8 cellular contexts compared by ENCODE assay signal in genomic region chr12:19967486-19967885, GRCh38.
A peak's percentile ranks its signal among the peaks of the same experiment; 100 is the strongest.
DNase-seq lines count a peak whose midpoint lies in the region; ATAC-seq, FAIRE-seq and TF ChIP-seq lines count a peak whose summit lies in the region.

No MANE protein-coding gene starts in this region.

- peaks cover 25% of the 10 kb centered on the region for H3K4me1 Mint-ChIP-seq in Caco-2 (ENCODE audit: low read depth, unreplicated experiment)

- peaks cover 33% of the 10 kb centered on the region for H3K4me1 ChIP-seq in OCI-LY3 (ENCODE audit: low read length)
- peaks cover 5% of the 10 kb centered on the region for H3K4me1 ChIP-seq in rectal smooth muscle tissue (ENCODE audit: control insufficient read depth, insufficient read depth, low read length)
- peaks cover 13% of the 10 kb centered on the region for H3K4me1 ChIP-seq in Caco-2
- H3K4me1 ChIP-seq in HepG2 (ENCODE audit: insufficient read depth, low read length), result no peaks in the 10 kb centered on the region

- no peaks in the 10 kb centered on the region for H4K20me1 ChIP-seq in OCI-LY3 (ENCODE audit: insufficient read depth, low read length)
- no peaks in the 10 kb centered on the region for H4K20me1 ChIP-seq in HepG2 (ENCODE audit: insufficient read depth, low read length)

- H3K9ac ChIP-seq in OCI-LY3 (ENCODE audit: low read length) (no peak overlapping the region), rectal smooth muscle tissue (ENCODE audit: low read length) (no peak overlapping the region), HepG2 (ENCODE audit: insufficient read depth, low read depth, low read length) (no peak overlapping the region)

- H3K27me3 Mint-ChIP-seq in Caco-2 (ENCODE audit: insufficient read depth, unreplicated experiment), result no peaks in the 10 kb centered on the region

- no peak for TF ChIP-seq RAD21 in HepG2 (CRISPR knock-in tag; IDR thresholded peaks at IDR 0.05)

- no peak for TF ChIP-seq EP300 in HepG2 (IDR thresholded peaks at IDR 0.05; ENCODE audit: low read depth in 2 of 2, low read length in 2 of 2)
- TF ChIP-seq EP300 in HepG2 (CRISPR knock-in tag; IDR thresholded peaks at IDR 0.05; ENCODE audit: borderline replicate concordance), result no peak

- in situ Hi-C loops in HepG2 (cut with HindIII; ENCODE audit: extremely low pct_ligation_motif_present, low pct_unique_long_range_greater_than_20kb), result no loop called here

- no peak overlapping the region for H2AFZ ChIP-seq in OCI-LY3 (ENCODE audit: low read depth, low read length)
- no peak overlapping the region for H2AFZ ChIP-seq in HepG2 (ENCODE audit: low read length)

- FAIRE-seq in H54 (lab: Jason Lieb, UNC) (peak; percentile 41), HepG2 (lab: Jason Lieb, UNC) (no peak)

- H3K79me2 ChIP-seq in OCI-LY3 (ENCODE audit: low read length) (no peaks in the 10 kb centered on the region), HepG2 (ENCODE audit: insufficient read depth, low read length) (no peaks in the 10 kb centered on the region)

- H3K4me3 Mint-ChIP-seq in Caco-2 (ENCODE audit: unreplicated experiment), result no peak overlapping the region

- no peaks in the 10 kb centered on the region for H3K36me3 Mint-ChIP-seq in Caco-2 (ENCODE audit: insufficient read depth, unreplicated experiment)

- peak overlapping the region; percentile 21 for H3K4me2 ChIP-seq in OCI-LY3 (ENCODE audit: low read length)
- H3K4me2 ChIP-seq in HepG2 (ENCODE audit: low read depth, low read length), result no peak overlapping the region

- no peak overlapping the region for H3K4me3 ChIP-seq in OCI-LY3 (ENCODE audit: low read length)
- H3K4me3 ChIP-seq in rectal smooth muscle tissue (ENCODE audit: low read length), result no peak overlapping the region
- H3K4me3 ChIP-seq in Caco-2 (ENCODE audit: low read depth, low read length), result no peak overlapping the region
- no peak overlapping the region for H3K4me3 ChIP-seq in HepG2 (replicated peaks in 1 of 3; ENCODE audit: insufficient read depth in 1 of 3, low read depth in 2 of 3, low read length in 3 of 3)

- WGBS in HepG2 (ENCODE audit: low lambda C conversion rate), result 15% methylated on average over 2 of the region's 2 CpGs

- TF ChIP-seq POLR2A in H54 (IDR thresholded peaks at IDR 0.05; ENCODE audit: low read depth, low read length) (no peak), HepG2 (IDR thresholded peaks at IDR 0.05; ENCODE audit: insufficient read depth in 1 of 2, low read depth in 2 of 2, low read length in 2 of 2) (no peak)

- H3K36me3 ChIP-seq in OCI-LY3 (replicated peaks; ENCODE audit: low read depth, low read length), result no peaks in the 10 kb centered on the region
- H3K36me3 ChIP-seq in rectal smooth muscle tissue (ENCODE audit: control insufficient read depth, insufficient read depth, low read length), result no peaks in the 10 kb centered on the region
- no peaks in the 10 kb centered on the region for H3K36me3 ChIP-seq in Caco-2 (ENCODE audit: control insufficient read depth, insufficient read depth, low read length)
- no peaks in the 10 kb centered on the region for H3K36me3 ChIP-seq in HepG2 (replicated peaks in 1 of 2; ENCODE audit: control insufficient read depth in 1 of 2, insufficient read depth in 2 of 2, low read length in 2 of 2)

- no peaks in the 10 kb centered on the region for H3K9me3 Mint-ChIP-seq in Caco-2 (ENCODE audit: unreplicated experiment)

- BruUV-seq in Caco-2 (replicated peaks; lab: Mats Ljungman, UMichigan), result no TSS peak
- no TSS peak for BruUV-seq in HepG2 (replicated peaks; lab: Mats Ljungman, UMichigan)

- intact Hi-C loops in Caco-2 (cut with micrococcal nuclease; ENCODE audit: unreplicated experiment), result no loop called here
- intact Hi-C loops in HepG2 (cut with micrococcal nuclease; ENCODE audit: unreplicated experiment), result no loop called here

- H3K27ac Mint-ChIP-seq in Caco-2 (ENCODE audit: unreplicated experiment), result no peak overlapping the region

- no peak for ATAC-seq in GM19397 (IDR thresholded peaks at IDR 0.05; ENCODE audit: unreplicated experiment)
- ATAC-seq in HepG2, result no peak

- H3K9me3 ChIP-seq in OCI-LY3 (ENCODE audit: insufficient read depth, low read length) (no peaks in the 10 kb centered on the region), Caco-2 (no peaks in the 10 kb centered on the region), HepG2 (ENCODE audit: low read length) (no peaks in the 10 kb centered on the region)

- H3K27me3 ChIP-seq in OCI-LY3 (ENCODE audit: low read depth, low read length), result no peaks in the 10 kb centered on the region
- no peaks in the 10 kb centered on the region for H3K27me3 ChIP-seq in rectal smooth muscle tissue (ENCODE audit: control insufficient read depth, insufficient read depth, low read length)
- no peaks in the 10 kb centered on the region for H3K27me3 ChIP-seq in Caco-2 (replicated peaks; ENCODE audit: control insufficient read depth, insufficient read depth, low read length)
- H3K27me3 ChIP-seq in HepG2 (ENCODE audit: control insufficient read depth in 1 of 2, insufficient read depth in 2 of 2, low read length in 2 of 2), result no peaks in the 10 kb centered on the region

- TF ChIP-seq CTCF in OCI-LY3 (IDR thresholded peaks at IDR 0.05; ENCODE audit: low read depth, low read length) (no peak), Caco-2 (IDR thresholded peaks at IDR 0.05; ENCODE audit: insufficient read depth in 1 of 2, low read depth in 1 of 2, low read length in 1 of 2, severe bottlenecking in 1 of 2, unreplicated experiment in 1 of 2) (no peak), HepG2 (CRISPR knock-in tag; IDR thresholded peaks at IDR 0.05) (no peak)

- CTCF ChIA-PET in Caco-2 (lab: Charles Lee), result interaction anchor here (0.6 kb wide), 1 partner anchor 664 kb away, joined by 4 read pairs; no protein-coding TSS in a partner anchor
- CTCF ChIA-PET in HepG2 (lab: Yijun Ruan, JAX; ENCODE audit: low intra/inter-chr PET ratio, low total read pairs), result no interaction called here

- POLR2A ChIA-PET in Caco-2 (lab: Charles Lee) (no interaction called here), HepG2 (lab: Yijun Ruan, JAX) (no interaction called here)

- H3K27ac ChIP-seq in OCI-LY3 (ENCODE audit: low read length) (no peak overlapping the region), rectal smooth muscle tissue (ENCODE audit: low read depth, low read length) (peak overlapping the region; percentile 51), HepG2 (ENCODE audit: extremely low read length, insufficient read depth, low read length) (no peak overlapping the region)

- DNase-seq in H54 (ENCODE audit: insufficient read length, low spot score) (peak; percentile 5), fibroblast of peridontal ligament (ENCODE audit: extremely low read depth) (peak; percentile 88), Caco-2 (no peak), HepG2 (ENCODE audit: low spot score) (no peak), NCI-H1930 (lab: John Stamatoyannopoulos, UW) (no peak)

TF ChIP-seq in HepG2, 621 proteins besides CTCF, POLR2A, EP300 and RAD21 (continues in another document):
- TF ChIP-seq THRA (CRISPR knock-in tag; IDR thresholded peaks at IDR 0.05; ENCODE audit: borderline replicate concordance), result no peak
- no peak for TF ChIP-seq ZNF276 (CRISPR knock-in tag; IDR thresholded peaks at IDR 0.05; ENCODE audit: low read depth)

Comparison
In these comparisons a context has a peak if more than half of its experiments do, and no peak if none do; other contexts are left out.
1. DNase-seq: peak in H54 (single experiment) and fibroblast of peridontal ligament (single experiment); none in Caco-2 (0 of 2), HepG2 (single experiment) and NCI-H1930 (0 of 2).